In the genomic region with DNA sequence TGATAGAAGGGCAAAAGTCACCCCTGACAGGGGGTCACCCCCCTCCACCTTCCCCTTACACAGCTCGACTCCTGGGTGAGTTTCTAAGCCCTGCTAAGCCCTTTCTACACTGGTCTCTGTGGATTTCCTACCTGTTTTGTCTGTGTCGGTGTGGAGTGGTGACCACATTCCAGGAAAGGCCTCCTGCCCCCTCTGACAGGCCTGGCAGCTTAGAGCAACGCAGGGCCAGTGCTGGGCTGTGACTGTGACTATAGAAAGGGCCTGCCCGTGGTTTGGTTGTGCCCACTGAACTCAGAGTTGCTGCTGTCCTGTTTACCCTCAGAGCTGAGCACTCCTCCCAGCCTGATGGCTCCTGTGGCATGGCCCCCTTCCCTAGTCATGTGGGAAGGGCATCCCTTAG, we compare ENCODE assay signal across 1 cellular context.
TF ChIP-seq lines count a peak whose summit lies in the region.

No MANE protein-coding gene starts in this region.

TF ChIP-seq in HepG2, 621 proteins besides CTCF, POLR2A, EP300 and RAD21 (continued from another document):
- TF ChIP-seq TP53 (CRISPR knock-in tag; conservative IDR thresholded peaks at IDR 0.05) (no peak), HOXA5 (CRISPR knock-in tag; IDR thresholded peaks at IDR 0.05) (no peak), ERF (CRISPR knock-in tag; IDR thresholded peaks at IDR 0.05) (no peak), FOXK1 (CRISPR knock-in tag; IDR thresholded peaks at IDR 0.05; ENCODE audit: borderline replicate concordance, low read depth) (no peak), SMC3 (IDR thresholded peaks at IDR 0.05; ENCODE audit: low read length) (no peak), NPAS2 (CRISPR knock-in tag; IDR thresholded peaks at IDR 0.05; ENCODE audit: borderline replicate concordance) (no peak), NFYC (CRISPR knock-in tag; IDR thresholded peaks at IDR 0.05) (no peak), POLR2AphosphoS5 (IDR thresholded peaks at IDR 0.05; ENCODE audit: low read depth, low read length) (no peak)
- TF ChIP-seq, protein P1, sequence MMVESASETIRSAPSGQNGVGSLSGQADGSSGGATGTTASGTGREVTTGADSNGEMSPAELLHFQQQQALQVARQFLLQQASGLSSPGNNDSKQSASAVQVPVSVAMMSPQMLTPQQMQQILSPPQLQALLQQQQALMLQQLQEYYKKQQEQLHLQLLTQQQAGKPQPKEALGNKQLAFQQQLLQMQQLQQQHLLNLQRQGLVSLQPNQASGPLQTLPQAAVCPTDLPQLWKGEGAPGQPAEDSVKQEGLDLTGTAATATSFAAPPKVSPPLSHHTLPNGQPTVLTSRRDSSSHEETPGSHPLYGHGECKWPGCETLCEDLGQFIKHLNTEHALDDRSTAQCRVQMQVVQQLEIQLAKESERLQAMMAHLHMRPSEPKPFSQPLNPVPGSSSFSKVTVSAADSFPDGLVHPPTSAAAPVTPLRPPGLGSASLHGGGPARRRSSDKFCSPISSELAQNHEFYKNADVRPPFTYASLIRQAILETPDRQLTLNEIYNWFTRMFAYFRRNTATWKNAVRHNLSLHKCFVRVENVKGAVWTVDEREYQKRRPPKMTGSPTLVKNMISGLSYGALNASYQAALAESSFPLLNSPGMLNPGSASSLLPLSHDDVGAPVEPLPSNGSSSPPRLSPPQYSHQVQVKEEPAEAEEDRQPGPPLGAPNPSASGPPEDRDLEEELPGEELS (CRISPR knock-in tag; IDR thresholded peaks at IDR 0.05), result no peak
- TF ChIP-seq, protein P2, sequence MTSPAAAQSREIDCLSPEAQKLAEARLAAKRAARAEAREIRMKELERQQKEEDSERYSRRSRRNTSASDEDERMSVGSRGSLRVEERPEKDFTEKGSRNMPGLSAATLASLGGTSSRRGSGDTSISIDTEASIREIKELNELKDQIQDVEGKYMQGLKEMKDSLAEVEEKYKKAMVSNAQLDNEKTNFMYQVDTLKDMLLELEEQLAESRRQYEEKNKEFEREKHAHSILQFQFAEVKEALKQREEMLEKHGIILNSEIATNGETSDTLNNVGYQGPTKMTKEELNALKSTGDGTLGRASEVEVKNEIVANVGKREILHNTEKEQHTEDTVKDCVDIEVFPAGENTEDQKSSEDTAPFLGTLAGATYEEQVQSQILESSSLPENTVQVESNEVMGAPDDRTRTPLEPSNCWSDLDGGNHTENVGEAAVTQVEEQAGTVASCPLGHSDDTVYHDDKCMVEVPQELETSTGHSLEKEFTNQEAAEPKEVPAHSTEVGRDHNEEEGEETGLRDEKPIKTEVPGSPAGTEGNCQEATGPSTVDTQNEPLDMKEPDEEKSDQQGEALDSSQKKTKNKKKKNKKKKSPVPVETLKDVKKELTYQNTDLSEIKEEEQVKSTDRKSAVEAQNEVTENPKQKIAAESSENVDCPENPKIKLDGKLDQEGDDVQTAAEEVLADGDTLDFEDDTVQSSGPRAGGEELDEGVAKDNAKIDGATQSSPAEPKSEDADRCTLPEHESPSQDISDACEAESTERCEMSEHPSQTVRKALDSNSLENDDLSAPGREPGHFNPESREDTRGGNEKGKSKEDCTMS (CRISPR knock-in tag; conservative IDR thresholded peaks at IDR 0.05), result no peak
